2 cellular contexts compared by ENCODE assay signal in the genomic region with DNA sequence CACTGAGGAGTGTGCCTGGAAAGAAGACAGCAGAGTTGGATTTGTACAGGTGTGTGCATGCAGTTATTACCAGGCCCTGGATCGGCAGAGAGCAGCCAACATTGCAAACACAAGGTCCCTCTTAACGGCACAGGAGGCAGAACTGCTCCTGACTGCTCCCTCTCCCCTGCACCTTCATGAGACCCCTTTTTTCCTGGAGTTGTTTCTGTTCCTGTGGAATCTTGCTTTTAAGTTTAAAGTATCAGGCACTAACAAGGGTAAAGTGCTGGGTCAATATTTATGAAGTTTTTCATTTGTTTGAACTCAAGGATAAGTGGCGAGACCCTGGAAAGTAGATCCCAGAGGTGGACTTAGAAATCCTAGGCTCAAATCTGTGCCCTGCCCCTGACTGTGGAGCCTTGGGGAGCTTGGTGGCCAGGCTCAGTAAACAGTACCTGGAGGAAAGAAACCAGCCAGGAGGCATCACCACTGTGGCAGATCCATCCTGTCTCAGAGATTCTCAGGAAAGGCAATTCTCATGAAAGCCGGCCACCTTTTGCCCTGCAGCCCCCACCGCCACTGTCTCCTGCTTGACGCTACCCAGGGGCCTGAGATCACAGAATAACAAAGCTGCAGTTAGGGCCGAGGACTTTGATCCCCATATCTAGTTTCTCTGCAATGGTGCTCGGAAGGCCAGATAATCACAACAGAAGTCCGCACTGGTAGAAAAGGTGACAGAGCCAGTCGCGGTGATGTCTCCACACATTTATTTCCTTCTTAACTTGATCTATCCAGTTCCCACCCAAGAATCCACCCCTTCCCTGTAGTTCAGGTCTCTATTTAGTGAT.
A peak's percentile ranks its signal among the peaks of the same experiment; 100 is the strongest.
TF ChIP-seq lines count a peak whose summit lies in the region.

No MANE protein-coding gene starts in this region.

TF ChIP-seq in WTC11, 78 proteins besides CTCF, POLR2A, EP300 and RAD21:
- TF ChIP-seq ZNF416 (CRISPR knock-in tag; IDR thresholded peaks at IDR 0.05) (no peak), SMAD4 (CRISPR knock-in tag; IDR thresholded peaks at IDR 0.05) (no peak), SMAD3 (CRISPR knock-in tag; IDR thresholded peaks at IDR 0.05; ENCODE audit: borderline replicate concordance) (no peak), TCF7 (CRISPR knock-in tag; IDR thresholded peaks at IDR 0.05; ENCODE audit: low read depth) (no peak), NR2C2 (CRISPR knock-in tag; IDR thresholded peaks at IDR 0.05) (no peak), PRRX2 (CRISPR knock-in tag; IDR thresholded peaks at IDR 0.05) (no peak), JUN (CRISPR knock-in tag; IDR thresholded peaks at IDR 0.05) (no peak)

TF ChIP-seq in liver, 16 proteins besides CTCF, POLR2A, EP300 and RAD21:
- no peak for TF ChIP-seq FOXA2 (IDR thresholded peaks at IDR 0.05)
- TF ChIP-seq JUND (IDR thresholded peaks at IDR 0.05) = peak in 1 of 2 donors; percentile 57
- peak; percentile 79 for TF ChIP-seq SP1 (IDR thresholded peaks at IDR 0.05)
- TF ChIP-seq YY1 (IDR thresholded peaks at IDR 0.05) = peak; percentile 44
- TF ChIP-seq, protein P1, sequence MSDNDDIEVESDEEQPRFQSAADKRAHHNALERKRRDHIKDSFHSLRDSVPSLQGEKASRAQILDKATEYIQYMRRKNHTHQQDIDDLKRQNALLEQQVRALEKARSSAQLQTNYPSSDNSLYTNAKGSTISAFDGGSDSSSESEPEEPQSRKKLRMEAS (IDR thresholded peaks at IDR 0.05) = no peak
- peak; percentile 89 to 92 for TF ChIP-seq HNF4A (conservative IDR thresholded peaks at IDR 0.05)
- no peak for TF ChIP-seq NR2F2 (IDR thresholded peaks at IDR 0.05)
- TF ChIP-seq GABPA (IDR thresholded peaks at IDR 0.05 in 1 of 2, conservative IDR thresholded peaks at IDR 0.05 in 1 of 2) = no peak
- TF ChIP-seq EGR1 (IDR thresholded peaks at IDR 0.05; ENCODE audit: low read depth in 2 of 2) = no peak
- no peak for TF ChIP-seq FOXA1 (IDR thresholded peaks at IDR 0.05)
- TF ChIP-seq, protein P2, sequence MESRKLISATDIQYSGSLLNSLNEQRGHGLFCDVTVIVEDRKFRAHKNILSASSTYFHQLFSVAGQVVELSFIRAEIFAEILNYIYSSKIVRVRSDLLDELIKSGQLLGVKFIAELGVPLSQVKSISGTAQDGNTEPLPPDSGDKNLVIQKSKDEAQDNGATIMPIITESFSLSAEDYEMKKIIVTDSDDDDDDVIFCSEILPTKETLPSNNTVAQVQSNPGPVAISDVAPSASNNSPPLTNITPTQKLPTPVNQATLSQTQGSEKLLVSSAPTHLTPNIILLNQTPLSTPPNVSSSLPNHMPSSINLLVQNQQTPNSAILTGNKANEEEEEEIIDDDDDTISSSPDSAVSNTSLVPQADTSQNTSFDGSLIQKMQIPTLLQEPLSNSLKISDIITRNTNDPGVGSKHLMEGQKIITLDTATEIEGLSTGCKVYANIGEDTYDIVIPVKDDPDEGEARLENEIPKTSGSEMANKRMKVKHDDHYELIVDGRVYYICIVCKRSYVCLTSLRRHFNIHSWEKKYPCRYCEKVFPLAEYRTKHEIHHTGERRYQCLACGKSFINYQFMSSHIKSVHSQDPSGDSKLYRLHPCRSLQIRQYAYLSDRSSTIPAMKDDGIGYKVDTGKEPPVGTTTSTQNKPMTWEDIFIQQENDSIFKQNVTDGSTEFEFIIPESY (IDR thresholded peaks at IDR 0.05) = no peak
- TF ChIP-seq REST (IDR thresholded peaks at IDR 0.05) = peak; percentile 29
- peak; percentile 70 for TF ChIP-seq HNF4G (IDR thresholded peaks at IDR 0.05)
- TF ChIP-seq ATF3 (IDR thresholded peaks at IDR 0.05) = no peak
- no peak for TF ChIP-seq TAF1 (conservative IDR thresholded peaks at IDR 0.05)
- TF ChIP-seq RXRA (IDR thresholded peaks at IDR 0.05) = peak in 1 of 2 donors; percentile 48
